ENCODE assay signal across 15 cellular contexts in the genomic region with DNA sequence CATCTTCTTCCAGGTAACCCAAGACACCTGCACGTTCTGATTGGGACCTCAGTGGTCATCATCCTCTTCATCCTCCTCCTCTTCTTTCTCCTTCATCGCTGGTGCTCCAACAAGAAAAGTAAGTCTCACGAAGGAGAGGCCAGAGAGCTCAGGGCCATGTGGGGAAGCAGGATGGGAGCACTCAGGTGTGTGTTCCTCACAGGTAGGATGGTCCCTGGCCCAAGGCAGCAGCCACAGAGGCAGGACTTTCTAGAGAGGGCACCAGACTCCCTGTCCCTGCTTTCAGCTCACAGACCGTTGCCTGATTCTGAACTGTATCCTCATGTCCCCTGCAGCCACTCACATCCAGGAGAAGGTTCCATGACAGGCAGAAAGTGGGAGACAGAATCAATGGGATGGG. TPM values are rescaled to one million over a fixed set of nuclear protein-coding genes. Genes with fewer than 3 reads are reported as not detected.
"Had no signal": no experiment of that assay in that cellular context is flagged by ENCODE, and none has a peak within 500 bp of the region (broad histone marks: within the 10 kb centered on the region; RNA-seq: fewer than 3 reads in every experiment).

No MANE protein-coding gene starts in this region.

RNA-seq across cellular contexts. Expression of a gene that starts 3.1 kb away (rescaled TPM):
- total RNA-seq: activated B cell treated with CpG ODN at 0.5 μM for 24 hours; activated CD4-positive, alpha-beta memory T cell treated with anti-CD3 and anti-CD28 coated beads for 36 hours; activated CD4-positive, alpha-beta memory T cell treated with anti-CD3 and anti-CD28 coated beads, Interleukin-2, amount 10 ng/mL, durations not matched to agents 7 days and 5 days; activated CD4-positive, alpha-beta T cell treated with anti-CD3 and anti-CD28 coated beads for 36 hours; activated CD4-positive, alpha-beta T cell treated with anti-CD3 and anti-CD28 coated beads, Interleukin-2, amount 10 ng/mL, durations not matched to agents 24 days and 14 days; activated CD4-positive, alpha-beta T cell treated with anti-CD3 and anti-CD28 coated beads, Interleukin-2, amount 10 ng/mL, durations not matched to agents 7 days and 5 days; activated CD8-positive, alpha-beta T cell treated with anti-CD3 and anti-CD28 coated beads for 36 hours; activated CD8-positive, alpha-beta T cell treated with anti-CD3 and anti-CD28 coated beads, Interleukin-2, amount 10 ng/mL, durations not matched to agents 7 days and 5 days; T-helper 1 cell treated with Interleukin-12 subunit alpha and Interleukin-12 subunit beta and Interleukin-4 antibody, amounts not matched to agents 30 ng/mL and 1 ng/mL, for 36 hours; T-helper 17 cell; T-helper 2 cell treated with Interferon-gamma antibody and Interleukin-4, amounts not matched to agents 100 ng/mL and 5 ng/mL, for 36 hours; WTC11 had no signal

RNA-seq across cellular contexts. Expression of a gene that starts 28.2 kb away (rescaled TPM):
- total RNA-seq: activated B cell treated with CpG ODN at 0.5 μM for 24 hours; activated CD4-positive, alpha-beta memory T cell treated with anti-CD3 and anti-CD28 coated beads for 36 hours; activated CD4-positive, alpha-beta memory T cell treated with anti-CD3 and anti-CD28 coated beads, Interleukin-2, amount 10 ng/mL, durations not matched to agents 7 days and 5 days; activated CD4-positive, alpha-beta T cell treated with anti-CD3 and anti-CD28 coated beads for 36 hours; activated CD4-positive, alpha-beta T cell treated with anti-CD3 and anti-CD28 coated beads, Interleukin-2, amount 10 ng/mL, durations not matched to agents 24 days and 14 days; activated CD4-positive, alpha-beta T cell treated with anti-CD3 and anti-CD28 coated beads, Interleukin-2, amount 10 ng/mL, durations not matched to agents 7 days and 5 days; activated CD8-positive, alpha-beta T cell treated with anti-CD3 and anti-CD28 coated beads for 36 hours; T-helper 1 cell treated with Interleukin-12 subunit alpha and Interleukin-12 subunit beta and Interleukin-4 antibody, amounts not matched to agents 30 ng/mL and 1 ng/mL, for 36 hours; T-helper 17 cell; WTC11 had no signal

RNA-seq across cellular contexts. Expression of a gene that starts 36.9 kb away (rescaled TPM):
- total RNA-seq: activated B cell treated with CpG ODN at 0.5 μM for 24 hours; activated CD4-positive, alpha-beta memory T cell treated with anti-CD3 and anti-CD28 coated beads for 36 hours; activated CD4-positive, alpha-beta memory T cell treated with anti-CD3 and anti-CD28 coated beads, Interleukin-2, amount 10 ng/mL, durations not matched to agents 7 days and 5 days; activated CD4-positive, alpha-beta T cell treated with anti-CD3 and anti-CD28 coated beads for 36 hours; activated CD4-positive, alpha-beta T cell treated with anti-CD3 and anti-CD28 coated beads, Interleukin-2, amount 10 ng/mL, durations not matched to agents 24 days and 14 days; activated CD8-positive, alpha-beta T cell treated with anti-CD3 and anti-CD28 coated beads for 36 hours; activated CD8-positive, alpha-beta T cell treated with anti-CD3 and anti-CD28 coated beads, Interleukin-2, amount 10 ng/mL, durations not matched to agents 7 days and 5 days; T-helper 1 cell treated with Interleukin-12 subunit alpha and Interleukin-12 subunit beta and Interleukin-4 antibody, amounts not matched to agents 30 ng/mL and 1 ng/mL, for 36 hours; T-helper 17 cell; T-helper 2 cell treated with Interferon-gamma antibody and Interleukin-4, amounts not matched to agents 100 ng/mL and 5 ng/mL, for 36 hours; WTC11 had no signal

RNA-seq across cellular contexts. Expression of a gene that starts 42.2 kb away (rescaled TPM):
- total RNA-seq: activated B cell treated with CpG ODN at 0.5 μM for 24 hours; activated CD4-positive, alpha-beta memory T cell treated with anti-CD3 and anti-CD28 coated beads for 36 hours; activated CD4-positive, alpha-beta memory T cell treated with anti-CD3 and anti-CD28 coated beads, Interleukin-2, amount 10 ng/mL, durations not matched to agents 7 days and 5 days; activated CD4-positive, alpha-beta T cell treated with anti-CD3 and anti-CD28 coated beads for 36 hours; activated CD4-positive, alpha-beta T cell treated with anti-CD3 and anti-CD28 coated beads, Interleukin-2, amount 10 ng/mL, durations not matched to agents 24 days and 14 days; activated CD4-positive, alpha-beta T cell treated with anti-CD3 and anti-CD28 coated beads, Interleukin-2, amount 10 ng/mL, durations not matched to agents 7 days and 5 days; activated CD8-positive, alpha-beta memory T cell treated with anti-CD3 and anti-CD28 coated beads for 36 hours; activated CD8-positive, alpha-beta memory T cell treated with anti-CD3 and anti-CD28 coated beads, Interleukin-2, amount 10 ng/mL, durations not matched to agents 7 days and 5 days; activated CD8-positive, alpha-beta T cell treated with anti-CD3 and anti-CD28 coated beads for 36 hours; T-cell; T-helper 1 cell treated with Interleukin-12 subunit alpha and Interleukin-12 subunit beta and Interleukin-4 antibody, amounts not matched to agents 30 ng/mL and 1 ng/mL, for 36 hours; T-helper 17 cell; T-helper 2 cell treated with Interferon-gamma antibody and Interleukin-4, amounts not matched to agents 100 ng/mL and 5 ng/mL, for 36 hours; WTC11 had no signal

RNA-seq across cellular contexts. Expression of a gene that starts 49.8 kb away (rescaled TPM):
- total RNA-seq: activated B cell treated with CpG ODN at 0.5 μM for 24 hours; activated CD4-positive, alpha-beta memory T cell treated with anti-CD3 and anti-CD28 coated beads for 36 hours; activated CD4-positive, alpha-beta T cell treated with anti-CD3 and anti-CD28 coated beads for 36 hours; activated CD4-positive, alpha-beta T cell treated with anti-CD3 and anti-CD28 coated beads, Interleukin-2, amount 10 ng/mL, durations not matched to agents 24 days and 14 days; activated CD4-positive, alpha-beta T cell treated with anti-CD3 and anti-CD28 coated beads, Interleukin-2, amount 10 ng/mL, durations not matched to agents 7 days and 5 days; T-helper 1 cell treated with Interleukin-12 subunit alpha and Interleukin-12 subunit beta and Interleukin-4 antibody, amounts not matched to agents 30 ng/mL and 1 ng/mL, for 36 hours; T-helper 17 cell; T-helper 2 cell treated with Interferon-gamma antibody and Interleukin-4, amounts not matched to agents 100 ng/mL and 5 ng/mL, for 36 hours; WTC11 had no signal
